Comparison of ENCODE assay signal across 8 cellular contexts in the genomic region with DNA sequence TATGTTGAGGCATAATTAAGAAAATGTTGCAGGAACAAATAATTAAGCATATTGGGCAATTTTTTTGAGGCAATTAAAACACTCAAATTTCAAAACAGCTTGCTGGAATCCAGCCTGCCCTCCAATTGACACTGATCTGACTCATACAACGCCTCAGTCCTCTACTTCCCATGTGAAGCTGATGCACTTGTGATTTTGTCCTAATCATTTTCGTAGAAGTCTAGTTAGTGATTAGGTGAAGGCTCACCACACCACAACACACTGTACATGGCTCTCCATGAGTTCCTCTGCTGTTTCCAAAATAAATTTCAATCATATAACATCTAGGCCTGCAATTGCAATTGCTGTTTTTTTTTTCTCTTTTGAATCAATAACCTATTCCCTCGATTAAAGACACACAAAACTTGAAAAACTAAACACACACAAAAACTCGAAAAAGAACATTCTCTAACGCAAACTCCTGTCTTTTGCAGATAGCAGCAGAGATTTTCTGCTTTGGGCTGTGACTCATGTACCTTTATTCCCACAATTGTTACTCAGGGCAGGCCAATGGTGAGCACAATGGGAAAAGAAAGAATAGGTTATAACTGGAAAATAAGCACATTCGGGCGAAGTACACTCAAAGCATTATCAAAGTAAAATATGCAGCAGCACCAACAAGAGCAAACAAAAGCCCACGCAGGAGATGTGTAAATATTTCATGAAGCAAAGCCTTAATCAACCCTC. TPM values are rescaled to one million over a fixed set of nuclear protein-coding genes. Genes with fewer than 3 reads are reported as not detected.
A peak's percentile ranks its signal among the peaks of the same experiment; 100 is the strongest.
DNase-seq lines count a peak whose midpoint lies in the region; ATAC-seq, FAIRE-seq and TF ChIP-seq lines count a peak whose summit lies in the region.

No MANE protein-coding gene starts in this region.

- no peak overlapping the region for H3K9ac ChIP-seq in endothelial cell of umbilical vein (replicated peaks; ENCODE audit: extremely low read depth, insufficient read depth, low read length)

- no peaks in the 10 kb centered on the region for H3K36me3 ChIP-seq in GM23338 (ENCODE audit: insufficient read depth)
- H3K36me3 ChIP-seq in endothelial cell of umbilical vein (ENCODE audit: control insufficient read depth in 2 of 2, extremely low read depth in 1 of 2, insufficient read depth in 2 of 2, low read length in 2 of 2), result no peaks in the 10 kb centered on the region

- H3K27ac Mint-ChIP-seq in GM23338 (no peak overlapping the region), progenitor cell of endocrine pancreas (peak overlapping the region; percentile 12)

- no peaks in the 10 kb centered on the region for H3K79me2 ChIP-seq in GM23338 (replicated peaks; ENCODE audit: insufficient read depth)
- no peaks in the 10 kb centered on the region for H3K79me2 ChIP-seq in endothelial cell of umbilical vein (ENCODE audit: control insufficient read depth, insufficient read depth, low read length)

- no peak for TF ChIP-seq CTCF in GM23338 (conservative IDR thresholded peaks at IDR 0.05; ENCODE audit: low read depth in 2 of 2)
- TF ChIP-seq CTCF in endothelial cell of umbilical vein (IDR thresholded peaks at IDR 0.05; ENCODE audit: extremely low read depth in 1 of 2, insufficient read depth in 1 of 2, low read depth in 1 of 2, low read length in 2 of 2), result no peak
- TF ChIP-seq CTCF in progenitor cell of endocrine pancreas (IDR thresholded peaks at IDR 0.05; ENCODE audit: unreplicated experiment), result no peak

- intact Hi-C loops in endothelial cell of umbilical vein (cut with micrococcal nuclease), result no loop called here

- ATAC-seq in GM23338 (no peak), HG03196 (IDR thresholded peaks at IDR 0.05; ENCODE audit: unreplicated experiment) (no peak), GM21825 (IDR thresholded peaks at IDR 0.05; ENCODE audit: unreplicated experiment) (no peak)

- POLR2A ChIA-PET in endothelial cell of umbilical vein (lab: Charles Lee) (no interaction called here), HEK293T (lab: Yijun Ruan, JAX) (no interaction called here)

- no peak overlapping the region for H2AFZ ChIP-seq in GM23338
- H2AFZ ChIP-seq in endothelial cell of umbilical vein (ENCODE audit: low read depth, low read length), result no peak overlapping the region

- H3K27me3 Mint-ChIP-seq in GM23338 (ENCODE audit: insufficient read depth, low read depth, poor library complexity), result peaks cover 17% of the 10 kb centered on the region
- no peaks in the 10 kb centered on the region for H3K27me3 Mint-ChIP-seq in progenitor cell of endocrine pancreas

- no peaks in the 10 kb centered on the region for H3K9me3 ChIP-seq in endothelial cell of umbilical vein (replicated peaks; ENCODE audit: control insufficient read depth, insufficient read depth, low read length)

- peaks cover 23% of the 10 kb centered on the region for H3K27me3 ChIP-seq in GM23338 (ENCODE audit: insufficient read depth)
- H3K27me3 ChIP-seq in endothelial cell of umbilical vein (ENCODE audit: control insufficient read depth in 2 of 2, insufficient read depth in 2 of 2, low read length in 2 of 2), result no peaks in the 10 kb centered on the region

- no TSS peak for BruUV-seq in endothelial cell of umbilical vein (replicated peaks; lab: Mats Ljungman, UMichigan)

- peak overlapping the region; percentile 97 for H3K4me2 ChIP-seq in GM23338
- H3K4me2 ChIP-seq in endothelial cell of umbilical vein (ENCODE audit: insufficient read depth, low read length), result peak overlapping the region; percentile 16

- FAIRE-seq in RCC 7860 (lab: Jason Lieb, UNC) (peak; percentile 90), endothelial cell of umbilical vein (lab: Jason Lieb, UNC) (peak; percentile 4)

- H3K36me3 Mint-ChIP-seq in GM23338 (ENCODE audit: low read depth) (no peaks in the 10 kb centered on the region), progenitor cell of endocrine pancreas (ENCODE audit: insufficient read depth) (no peaks in the 10 kb centered on the region)

- H3K9me1 ChIP-seq in endothelial cell of umbilical vein (replicated peaks; ENCODE audit: control insufficient read depth, extremely low read depth, insufficient read depth, low read length), result no peaks in the 10 kb centered on the region

- H3K4me1 Mint-ChIP-seq in GM23338 (peaks cover 25% of the 10 kb centered on the region), progenitor cell of endocrine pancreas (ENCODE audit: low read depth) (peaks cover 37% of the 10 kb centered on the region)

- H3K4me3 Mint-ChIP-seq in GM23338 (no peak overlapping the region; the same call in 2 of the 3 replicates), progenitor cell of endocrine pancreas (ENCODE audit: low read depth) (peak overlapping the region; percentile 85)

- no peak for TF ChIP-seq POLR2A in endothelial cell of umbilical vein (IDR thresholded peaks at IDR 0.05; ENCODE audit: low read depth, low read length)

- CTCF ChIA-PET in endothelial cell of umbilical vein (lab: Charles Lee) (interaction anchor here (1.7 kb wide), 1 partner anchor 11 kb away, joined by 5 read pairs; no protein-coding TSS in a partner anchor), HEK293T (lab: Yijun Ruan, JAX) (no interaction called here)

- H3K9me3 Mint-ChIP-seq in GM23338, result no peaks in the 10 kb centered on the region; the same call in 2 of the 3 replicates
- no peaks in the 10 kb centered on the region for H3K9me3 Mint-ChIP-seq in progenitor cell of endocrine pancreas (ENCODE audit: low read depth)

- H3K4me3 ChIP-seq in GM23338, result no peak overlapping the region; the same call in 1 of the 2 replicates
- no peak overlapping the region for H3K4me3 ChIP-seq in endothelial cell of umbilical vein (replicated peaks in 1 of 3; ENCODE audit: insufficient read depth in 1 of 3, low read depth in 1 of 3, low read length in 3 of 3)

- no peaks in the 10 kb centered on the region for H4K20me1 ChIP-seq in GM23338 (replicated peaks; ENCODE audit: insufficient read depth)
- no peaks in the 10 kb centered on the region for H4K20me1 ChIP-seq in endothelial cell of umbilical vein (replicated peaks; ENCODE audit: control insufficient read depth, extremely low read depth, insufficient read depth, low read length)

- no peak for DNase-seq in GM23338 (ENCODE audit: low spot score)
- peak; percentile 56 for DNase-seq in RCC 7860 (ENCODE audit: low spot score)
- peak; percentile 19 for DNase-seq in endothelial cell of umbilical vein (ENCODE audit: low read depth, low spot score)
- no peak for DNase-seq in progenitor cell of endocrine pancreas (ENCODE audit: low spot score, unreplicated experiment)
- no peak for DNase-seq in SW480 (ENCODE audit: low spot score)
- DNase-seq in HEK293T (ENCODE audit: extremely low spot score), result no peak

- H3K4me1 ChIP-seq in GM23338 (ENCODE audit: insufficient read depth) (peaks cover 18% of the 10 kb centered on the region), endothelial cell of umbilical vein (ENCODE audit: control insufficient read depth, extremely low read depth, insufficient read depth, low read length) (peaks cover 9% of the 10 kb centered on the region)

- dilution Hi-C loops in endothelial cell of umbilical vein (cut with MboI; ENCODE audit: extremely low pct_ligation_motif_present, low sequenced_read_pairs), result no loop called here

- H3F3A ChIP-seq in GM23338 (replicated peaks; ENCODE audit: low read depth), result no peaks in the 10 kb centered on the region

- H3K9me2 ChIP-seq in GM23338 (ENCODE audit: insufficient read depth), result no peaks in the 10 kb centered on the region

- H3K27ac ChIP-seq in GM23338 (ENCODE audit: low read depth) (no peak overlapping the region), endothelial cell of umbilical vein (ENCODE audit: insufficient read depth, low read depth, low read length) (no peak overlapping the region)

TF ChIP-seq in GM23338, 12 proteins besides CTCF, POLR2A, EP300 and RAD21:
- TF ChIP-seq EZH2phosphoT487 (IDR thresholded peaks at IDR 0.05; ENCODE audit: unreplicated experiment), result no peak
TF ChIP-seq in GM23338: peak in this region for 0.

TF ChIP-seq in endothelial cell of umbilical vein, 7 proteins besides CTCF, POLR2A, EP300 and RAD21 (continues in another document):
- TF ChIP-seq GATA2 (IDR thresholded peaks at IDR 0.05; ENCODE audit: insufficient read depth, insufficient read length, low read depth, low read length) (no peak), FOS (IDR thresholded peaks at IDR 0.05; ENCODE audit: borderline replicate concordance, insufficient read depth, low read length) (peak; percentile 24), POLR2AphosphoS5 (IDR thresholded peaks at IDR 0.05; ENCODE audit: insufficient read depth, low read depth, low read length) (no peak), JUN (IDR thresholded peaks at IDR 0.05; ENCODE audit: borderline replicate concordance, insufficient read depth, insufficient read length, low read depth) (peak; percentile 1), MYC (IDR thresholded peaks at IDR 0.05; ENCODE audit: low read depth, low read length) (no peak), EZH2 (IDR thresholded peaks at IDR 0.05; ENCODE audit: borderline replicate concordance, low read depth, low read length, severe bottlenecking) (no peak)

TF ChIP-seq in HEK293T, 16 proteins besides CTCF, POLR2A, EP300 and RAD21:
- TF ChIP-seq ARNT (IDR thresholded peaks at IDR 0.05), result no peak
- TF ChIP-seq HDGF (IDR thresholded peaks at IDR 0.05; ENCODE audit: borderline replicate concordance), result no peak
- no peak for TF ChIP-seq L3MBTL2 (conservative IDR thresholded peaks at IDR 0.05)
- TF ChIP-seq FOXK2 (IDR thresholded peaks at IDR 0.05), result no peak
TF ChIP-seq in HEK293T: peak in this region for 0.

RNA-seq across cellular contexts. Expression of a gene that starts 1.7 kb away (rescaled TPM):
- 3.2 TPM in 2 replicates for total RNA-seq in GM23338 (2014; rRNA removed; shearing (Covaris generic))
- polyA plus RNA-seq in GM23338 (2016; fragmentation: Nextera tagmentation; extraction: Ambion mirVana) (0.49 and 0.74 TPM in 2 replicates), endothelial cell of umbilical vein (0.16 and 0.17 TPM in 2 replicates)
- total RNA-seq in endothelial cell of umbilical vein (2.2 and 2.4 TPM in 2 replicates), progenitor cell of endocrine pancreas (14.8 and 16.0 TPM in 2 replicates)
- polyA plus RNA-seq in endothelial cell of umbilical vein (2011; cell fraction: cytosol; rRNA removed), result 0.18 and 0.22 TPM in 2 replicates
- 0.56 and 0.70 TPM in 2 replicates for polyA plus RNA-seq in endothelial cell of umbilical vein (2011; cell fraction: nucleus; rRNA removed)
- polyA plus RNA-seq in endothelial cell of umbilical vein (2012), result 0.20 and 0.43 TPM in 2 replicates
- 1.6 and 2.1 TPM in 2 replicates for polyA minus RNA-seq in endothelial cell of umbilical vein
- not detected for polyA minus RNA-seq in endothelial cell of umbilical vein (2011; cell fraction: cytosol; rRNA and poly(A)+ RNA removed)
- polyA minus RNA-seq in endothelial cell of umbilical vein (2011; cell fraction: nucleus; rRNA and poly(A)+ RNA removed), result 1.5 and 2.6 TPM in 2 replicates

Comparison
In these comparisons a context has a peak if more than half of its experiments do, and no peak if none do; other contexts are left out.
1. DNase-seq: peak in RCC 7860 (single experiment) and endothelial cell of umbilical vein (single experiment); none in GM23338 (single experiment), progenitor cell of endocrine pancreas (single experiment), SW480 (single experiment) and HEK293T (single experiment).